ENCODE assay signal across 2 cellular contexts in the genomic region with DNA sequence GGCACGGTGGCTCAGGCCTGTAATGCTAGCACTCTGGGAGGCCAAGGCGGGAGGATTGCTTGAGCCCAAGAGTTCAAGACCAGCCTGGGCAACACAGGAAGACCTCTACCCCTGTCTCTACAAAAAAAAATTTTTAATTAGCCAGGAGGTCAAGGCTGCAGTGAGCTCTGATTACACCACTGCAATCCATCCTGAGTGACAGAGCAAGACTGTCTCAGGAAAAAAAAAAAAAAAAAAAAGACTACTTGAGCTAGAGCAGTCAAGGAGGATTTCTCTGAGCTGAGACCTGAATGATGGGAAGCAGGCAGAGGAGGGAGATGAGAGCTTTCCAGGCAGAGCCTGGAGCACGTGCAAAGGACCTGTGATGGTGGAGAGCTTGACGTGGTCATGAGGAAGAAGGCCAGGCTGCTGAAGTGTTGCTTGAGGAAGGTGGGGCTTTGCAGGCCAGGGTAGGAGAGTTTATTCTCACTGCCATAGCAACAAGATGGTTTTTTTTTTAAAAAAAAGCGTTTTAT.
TF ChIP-seq lines count a peak whose summit lies in the region.

No MANE protein-coding gene starts in this region.

TF ChIP-seq in HEK293, 187 proteins besides CTCF, POLR2A, EP300 and RAD21:
- TF ChIP-seq ZNF48 (tag by site-specific recombination; IDR thresholded peaks at IDR 0.05) (no peak), ZNF623 (tag by site-specific recombination; IDR thresholded peaks at IDR 0.05) (peak; percentile 74)

TF ChIP-seq in K562, 482 proteins besides CTCF, POLR2A, EP300 and RAD21:
- TF ChIP-seq ZNF384 (IDR thresholded peaks at IDR 0.05; ENCODE audit: low read depth, low read length) (0 out of 2 replicates have a peak, but pooled peaks have one; percentile 17), DPF2 (IDR thresholded peaks at IDR 0.05) (no peak)
- TF ChIP-seq, protein P1, sequence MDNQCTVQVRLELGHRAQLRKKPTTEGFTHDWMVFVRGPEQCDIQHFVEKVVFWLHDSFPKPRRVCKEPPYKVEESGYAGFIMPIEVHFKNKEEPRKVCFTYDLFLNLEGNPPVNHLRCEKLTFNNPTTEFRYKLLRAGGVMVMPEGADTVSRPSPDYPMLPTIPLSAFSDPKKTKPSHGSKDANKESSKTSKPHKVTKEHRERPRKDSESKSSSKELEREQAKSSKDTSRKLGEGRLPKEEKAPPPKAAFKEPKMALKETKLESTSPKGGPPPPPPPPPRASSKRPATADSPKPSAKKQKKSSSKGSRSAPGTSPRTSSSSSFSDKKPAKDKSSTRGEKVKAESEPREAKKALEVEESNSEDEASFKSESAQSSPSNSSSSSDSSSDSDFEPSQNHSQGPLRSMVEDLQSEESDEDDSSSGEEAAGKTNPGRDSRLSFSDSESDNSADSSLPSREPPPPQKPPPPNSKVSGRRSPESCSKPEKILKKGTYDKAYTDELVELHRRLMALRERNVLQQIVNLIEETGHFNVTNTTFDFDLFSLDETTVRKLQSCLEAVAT (IDR thresholded peaks at IDR 0.05), result no peak
- TF ChIP-seq, protein P2, sequence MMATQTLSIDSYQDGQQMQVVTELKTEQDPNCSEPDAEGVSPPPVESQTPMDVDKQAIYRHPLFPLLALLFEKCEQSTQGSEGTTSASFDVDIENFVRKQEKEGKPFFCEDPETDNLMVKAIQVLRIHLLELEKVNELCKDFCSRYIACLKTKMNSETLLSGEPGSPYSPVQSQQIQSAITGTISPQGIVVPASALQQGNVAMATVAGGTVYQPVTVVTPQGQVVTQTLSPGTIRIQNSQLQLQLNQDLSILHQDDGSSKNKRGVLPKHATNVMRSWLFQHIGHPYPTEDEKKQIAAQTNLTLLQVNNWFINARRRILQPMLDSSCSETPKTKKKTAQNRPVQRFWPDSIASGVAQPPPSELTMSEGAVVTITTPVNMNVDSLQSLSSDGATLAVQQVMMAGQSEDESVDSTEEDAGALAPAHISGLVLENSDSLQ (IDR thresholded peaks at IDR 0.05), result peak; percentile 58; the same call in 1 of the 2 replicates
